Comparison of ENCODE assay signal across 19 cellular contexts in genomic region chr1:5916572-5917280, GRCh38.
"Had no signal": no experiment of that assay in that cellular context is flagged by ENCODE, and none has a peak within 500 bp of the region (broad histone marks: within the 10 kb centered on the region; RNA-seq: fewer than 3 reads in every experiment).

No MANE protein-coding gene starts in this region.

- H3K27ac Mint-ChIP-seq: activated B cell treated with CpG ODN at 0.5 μM for 24 hours; activated CD4-positive, alpha-beta memory T cell treated with anti-CD3 and anti-CD28 coated beads for 36 hours; activated naive CD8-positive, alpha-beta T cell treated with anti-CD3 and anti-CD28 coated beads for 36 hours had no signal

- H3K4me3 ChIP-seq: ascending aorta, cardiac muscle cell, SJCRH30, SK-N-MC had no signal

- H3K27me3 ChIP-seq: ascending aorta, cardiac muscle cell, SJCRH30 had no signal

- H3K4me3 Mint-ChIP-seq: activated B cell treated with CpG ODN at 0.5 μM for 24 hours; activated CD4-positive, alpha-beta memory T cell treated with anti-CD3 and anti-CD28 coated beads for 36 hours; activated naive CD8-positive, alpha-beta T cell treated with anti-CD3 and anti-CD28 coated beads for 36 hours; activated T-helper 17 cell treated with anti-CD3 and anti-CD28 coated beads, Interleukin-2, amount 50 U/mL, for 72 hours; central memory CD8-positive, alpha-beta T cell; T-helper 1 cell treated with Interleukin-12 subunit alpha and Interleukin-12 subunit beta and Interleukin-4 antibody, amounts not matched to agents 30 μg/mL and 1 μg/mL, for 36 hours; T-helper 2 cell treated with Interferon-gamma antibody and Interleukin-4, amounts not matched to agents 5 μg/mL and 100 μg/mL, for 36 hours had no signal

- H3K36me3 Mint-ChIP-seq: activated naive CD8-positive, alpha-beta T cell treated with anti-CD3 and anti-CD28 coated beads for 36 hours had no signal

- H3K27me3 Mint-ChIP-seq: activated B cell treated with CpG ODN at 0.5 μM for 24 hours; activated CD4-positive, alpha-beta memory T cell treated with anti-CD3 and anti-CD28 coated beads for 36 hours; activated naive CD8-positive, alpha-beta T cell treated with anti-CD3 and anti-CD28 coated beads for 36 hours; activated T-helper 17 cell treated with anti-CD3 and anti-CD28 coated beads, Interleukin-2, amount 50 U/mL, for 72 hours; central memory CD8-positive, alpha-beta T cell had no signal

- H3K36me3 ChIP-seq: ascending aorta, cardiac muscle cell, SJCRH30 had no signal

- H3K4me1 ChIP-seq: ascending aorta, SJCRH30 had no signal

- H3K9me3 ChIP-seq: ascending aorta, SJCRH30 had no signal

- H3K27ac ChIP-seq: ascending aorta, cardiac muscle cell, SJCRH30, SK-N-MC had no signal

- H3K4me1 Mint-ChIP-seq: central memory CD8-positive, alpha-beta T cell had no signal

- H3K9me3 Mint-ChIP-seq: activated B cell treated with CpG ODN at 0.5 μM for 24 hours; activated CD4-positive, alpha-beta memory T cell treated with anti-CD3 and anti-CD28 coated beads for 36 hours; activated naive CD8-positive, alpha-beta T cell treated with anti-CD3 and anti-CD28 coated beads for 36 hours; activated T-helper 17 cell treated with anti-CD3 and anti-CD28 coated beads, Interleukin-2, amount 50 U/mL, for 72 hours; central memory CD8-positive, alpha-beta T cell; T-helper 1 cell treated with Interleukin-12 subunit alpha and Interleukin-12 subunit beta and Interleukin-4 antibody, amounts not matched to agents 30 μg/mL and 1 μg/mL, for 36 hours; T-helper 2 cell treated with Interferon-gamma antibody and Interleukin-4, amounts not matched to agents 5 μg/mL and 100 μg/mL, for 36 hours had no signal

- DNase-seq: activated B cell treated with CpG ODN at 0.5 μM for 24 hours; activated CD4-positive, CD25-positive, alpha-beta regulatory T cell treated with anti-CD3 and anti-CD28 coated beads, Interleukin-2, amount 50 U/mL, for 72 hours; activated effector memory CD4-positive, alpha-beta T cell treated with anti-CD3 and anti-CD28 coated beads, Interleukin-2, amount 50 U/mL, for 16 hours; activated naive CD4-positive, alpha-beta T cell; activated naive CD4-positive, alpha-beta T cell treated with anti-CD3 and anti-CD28 coated beads, Interleukin-2, amount 50 U/mL, for 16 hours; activated naive CD8-positive, alpha-beta T cell treated with anti-CD3 and anti-CD28 coated beads for 36 hours; NCI-H1105; NCI-H1417 treated with DMSO at 0.1 percent for 48 hours; NCI-H187 treated with DMSO at 0.1 percent for 48 hours; NCI-H446 treated with DMSO at 0.1 percent for 48 hours had no signal
